In the genomic region with DNA sequence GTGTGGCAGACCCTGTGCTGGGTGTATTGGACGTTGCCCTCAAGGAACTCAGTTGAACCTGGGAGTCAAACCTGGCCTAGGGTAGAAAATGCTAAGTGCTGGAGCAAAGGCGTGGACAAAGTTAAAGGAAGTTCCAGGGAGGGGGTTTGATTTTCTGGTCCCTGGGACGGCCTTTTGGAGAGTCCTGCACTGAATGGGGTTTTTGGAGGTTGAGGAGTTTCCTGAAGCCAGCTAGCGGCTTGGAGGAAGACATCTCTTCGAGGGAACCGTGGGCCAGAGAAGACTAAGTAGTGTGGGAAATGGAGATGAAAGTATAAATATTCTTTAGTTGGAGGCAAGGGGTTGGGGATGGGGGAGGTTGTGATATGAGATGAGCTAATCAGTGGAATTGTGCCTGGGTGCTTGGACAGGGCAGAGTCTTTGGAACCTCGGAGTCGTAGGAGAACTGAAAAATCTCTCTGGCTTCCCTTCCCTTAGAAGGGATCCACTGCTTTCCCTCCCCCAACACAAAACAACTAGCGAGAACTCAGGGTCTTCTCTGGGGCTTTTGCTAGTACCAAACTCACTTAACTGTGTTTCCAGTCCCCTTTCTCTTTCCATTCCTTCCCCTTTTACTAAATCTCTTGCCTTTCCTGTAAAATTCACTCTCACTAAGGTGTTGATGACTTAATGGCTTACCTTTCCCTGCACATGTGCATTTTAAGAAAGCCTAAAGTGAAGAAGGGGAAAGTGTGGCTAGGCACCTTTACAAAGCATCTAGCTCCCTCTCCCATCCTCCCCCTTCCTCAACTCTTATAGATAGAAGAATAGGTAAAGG, we compare ENCODE assay signal across 8 cellular contexts. TPM values are rescaled to one million over a fixed set of nuclear protein-coding genes. Genes with fewer than 3 reads are reported as not detected.
A peak's percentile ranks its signal among the peaks of the same experiment; 100 is the strongest.
DNase-seq lines count a peak whose midpoint lies in the region; ATAC-seq and TF ChIP-seq lines count a peak whose summit lies in the region.

No MANE protein-coding gene starts in this region.

- intact Hi-C loops in adrenal gland (cut with DNase I), result no loop called here
- intact Hi-C loops in left lung (cut with DNase I), result no loop called here
- intact Hi-C loops in thyroid gland (cut with DNase I), result loop anchor here (10.0 kb wide), 1 partner anchor 400 kb away; no protein-coding TSS in a partner anchor

- H3K36me3 ChIP-seq in adrenal gland (replicated peaks in 1 of 2) (no peaks in the 10 kb centered on the region), left lung (no peaks in the 10 kb centered on the region), thyroid gland (no peaks in the 10 kb centered on the region)

- peak overlapping the region; percentile 95 for H3K27ac Mint-ChIP-seq in activated T-cell treated with anti-CD3 and anti-CD28 coated beads, Interleukin-2, amount 50 U/mL, for 24 hours

- DNase-seq in activated T-cell treated with anti-CD3 and anti-CD28 coated beads, Interleukin-2, amount 50 U/mL, for 24 hours, result no peak
- DNase-seq in activated T-cell treated with anti-CD3 and anti-CD28 coated beads, Interleukin-2, amount 50 U/mL, for 1 hour, result no peak
- DNase-seq in adrenal gland (peak in 2 of 7 donors; percentile 21 to 29), left lung (no peak), thyroid gland (no peak), NCI-H748 (lab: John Stamatoyannopoulos, UW; ENCODE audit: unreplicated experiment) (no peak), T1000 (lab: John Stamatoyannopoulos, UW) (no peak), inferior parietal cortex (ENCODE audit: extremely low spot score) (no peak)

- peaks cover 16% of the 10 kb centered on the region for H3K36me3 Mint-ChIP-seq in activated T-cell treated with anti-CD3 and anti-CD28 coated beads, Interleukin-2, amount 50 U/mL, for 24 hours (ENCODE audit: low read depth)

- H3K27ac ChIP-seq in adrenal gland (peak overlapping the region; percentile 84 to 99 (median 93)), left lung (peak overlapping the region; percentile 94 to 98), thyroid gland (peak overlapping the region; percentile 87 to 91 (median 88))

- no peaks in the 10 kb centered on the region for H3K27me3 ChIP-seq in adrenal gland
- H3K27me3 ChIP-seq in left lung, result no peaks in the 10 kb centered on the region
- no peaks in the 10 kb centered on the region for H3K27me3 ChIP-seq in thyroid gland

- TF ChIP-seq POLR2A in adrenal gland (IDR thresholded peaks at IDR 0.05) (no peak), thyroid gland (IDR thresholded peaks at IDR 0.05) (no peak)

- 22 to 33% (median 26%) methylated on average over 9 of the region's 9 CpGs for WGBS in adrenal gland, 4 donors
- WGBS in thyroid gland, 2 donors, result 64 to 66% methylated on average over 9 of the region's 9 CpGs

- H3K4me1 ChIP-seq in adrenal gland (replicated peaks in 1 of 2) (peaks cover 27 to 63% of the 10 kb centered on the region in 2 donors), left lung (peaks cover 4 to 71% of the 10 kb centered on the region in 2 donors), thyroid gland (peaks cover 8 to 27% of the 10 kb centered on the region in 2 donors)

- H3K4me3 Mint-ChIP-seq in activated T-cell treated with anti-CD3 and anti-CD28 coated beads, Interleukin-2, amount 50 U/mL, for 24 hours, result peak overlapping the region; percentile 87

- H3K27me3 Mint-ChIP-seq in activated T-cell treated with anti-CD3 and anti-CD28 coated beads, Interleukin-2, amount 50 U/mL, for 24 hours, result no peaks in the 10 kb centered on the region

- no peak for ATAC-seq in left lung

- H3K4me3 ChIP-seq in adrenal gland (peak overlapping the region; percentile 54 to 94 (median 73)), left lung (peak overlapping the region; percentile 69 to 85), thyroid gland (replicated peaks in 1 of 3) (peak overlapping the region in 2 of 3 donors; percentile 88 to 94)

- no peaks in the 10 kb centered on the region for H3K9me3 Mint-ChIP-seq in activated T-cell treated with anti-CD3 and anti-CD28 coated beads, Interleukin-2, amount 50 U/mL, for 24 hours

- H3K9me3 ChIP-seq in adrenal gland (replicated peaks in 1 of 3) (no peaks in the 10 kb centered on the region), left lung (no peaks in the 10 kb centered on the region), thyroid gland (no peaks in the 10 kb centered on the region)

- H3K4me1 Mint-ChIP-seq in activated T-cell treated with anti-CD3 and anti-CD28 coated beads, Interleukin-2, amount 50 U/mL, for 24 hours (ENCODE audit: low read depth), result peaks cover 76% of the 10 kb centered on the region

- TF ChIP-seq CTCF in adrenal gland (IDR thresholded peaks at IDR 0.05), result no peak
- no peak for TF ChIP-seq CTCF in left lung (IDR thresholded peaks at IDR 0.05)
- TF ChIP-seq CTCF in thyroid gland (IDR thresholded peaks at IDR 0.05), result no peak

RNA-seq across cellular contexts. Expression of a gene that starts 1.0 kb away (rescaled TPM):
- total RNA-seq in adrenal gland, result 100 to 1,000 TPM in 6 of 8 donors, 10 to 100 TPM in 2; 84.1 to 170 (median 132) TPM
- polyA plus RNA-seq in adrenal gland, result 10 to 100 TPM in 2 of 3 donors, 1 to 10 TPM in 1; 7.0 to 22.9 (median 12.1) TPM
- total RNA-seq in left lung, result 100 to 1,000 TPM; 160 to 220 TPM
- total RNA-seq in thyroid gland, result 100 to 1,000 TPM in 1 of 4 donors, 10 to 100 TPM in 3; 79.0 to 141 (median 82.8) TPM
